ENCODE assay signal across 8 cellular contexts in genomic region chr19:49889687-49890348, GRCh38. TPM values are rescaled to one million over a fixed set of nuclear protein-coding genes. Genes with fewer than 3 reads are reported as not detected.
DNase-seq lines count a peak whose midpoint lies in the region; ATAC-seq and TF ChIP-seq lines count a peak whose summit lies in the region.

No MANE protein-coding gene starts in this region.

- no peak overlapping the region for H2AFZ ChIP-seq in OCI-LY1 (ENCODE audit: low read length)

- TF ChIP-seq CTCF in OCI-LY1 (IDR thresholded peaks at IDR 0.05; ENCODE audit: low read length) (peak; percentile 83), type B pancreatic cell (conservative IDR thresholded peaks at IDR 0.05) (peak; percentile 80)

- H3K36me3 Mint-ChIP-seq in type B pancreatic cell, result peaks cover 6% of the 10 kb centered on the region

- H3K4me1 Mint-ChIP-seq in type B pancreatic cell (ENCODE audit: unreplicated experiment), result peaks cover 8% of the 10 kb centered on the region

- no peaks in the 10 kb centered on the region for H3K9me2 ChIP-seq in OCI-LY1 (ENCODE audit: low read depth, low read length)

- H3F3A ChIP-seq in OCI-LY1 (ENCODE audit: insufficient read depth, low read length), result 0 out of 2 replicates have a peak, but pooled peaks cover 2% of the 10 kb centered on the region

- intact Hi-C loops in head of caudate nucleus (cut with DNase I) (no loop called here), posterior cingulate gyrus (cut with DNase I) (no loop called here)

- peaks cover 39% of the 10 kb centered on the region for H3K4me1 ChIP-seq in OCI-LY1 (ENCODE audit: insufficient read depth, low read length, severe bottlenecking)

- peaks cover 7% of the 10 kb centered on the region for H3K36me3 ChIP-seq in OCI-LY1 (ENCODE audit: insufficient read depth, low read length)

- peak overlapping the region; percentile 80 for H3K4me3 Mint-ChIP-seq in type B pancreatic cell

- H3K9me3 Mint-ChIP-seq in type B pancreatic cell, result no peaks in the 10 kb centered on the region

- peak overlapping the region; percentile 59; the same call in 1 of the 2 replicates for H3K9ac ChIP-seq in OCI-LY1 (ENCODE audit: low read length)

- no peaks in the 10 kb centered on the region for H3K9me3 ChIP-seq in OCI-LY1 (ENCODE audit: low read length)

- no peaks in the 10 kb centered on the region for H3K79me2 ChIP-seq in OCI-LY1 (ENCODE audit: insufficient read depth, low read length)

- peak overlapping the region; percentile 60 for H3K4me3 ChIP-seq in OCI-LY1 (ENCODE audit: low read depth, low read length, poor library complexity, severe bottlenecking)

- peak overlapping the region; percentile 86 for H3K4me2 ChIP-seq in OCI-LY1 (ENCODE audit: low read length)

- H3K27ac ChIP-seq in OCI-LY1 (ENCODE audit: low read depth, low read length, poor library complexity, severe bottlenecking), result peak overlapping the region; percentile 76

- ATAC-seq in GM18907 (IDR thresholded peaks at IDR 0.05; ENCODE audit: unreplicated experiment), result no peak

- peaks cover 15% of the 10 kb centered on the region for H3K27me3 Mint-ChIP-seq in type B pancreatic cell

- DNase-seq in GF-D8 (lab: John Stamatoyannopoulos, UW), result peak; percentile 19
- peak; percentile 29 to 63 (median 46) for DNase-seq in activated naive CD4-positive, alpha-beta T cell (lab: John Stamatoyannopoulos, UW)
- peak in 41 of 42 donors; percentile 33 to 85 (median 67) for DNase-seq in head of caudate nucleus
- peak in 9 of 10 donors; percentile 47 to 95 (median 69) for DNase-seq in posterior cingulate gyrus
- no peak for DNase-seq in type B pancreatic cell (ENCODE audit: extremely low spot score, unreplicated experiment)
- DNase-seq in NCI-H526 (lab: John Stamatoyannopoulos, UW), result no peak

- no peaks in the 10 kb centered on the region for H4K20me1 ChIP-seq in OCI-LY1 (ENCODE audit: insufficient read depth, low read length)

- H3K27me3 ChIP-seq in OCI-LY1 (ENCODE audit: insufficient read depth, low read length), result no peaks in the 10 kb centered on the region

- no peak overlapping the region for H3K27ac Mint-ChIP-seq in type B pancreatic cell

RNA-seq across cellular contexts. Expression of gene IL4I1, which starts 6.9 kb away (rescaled TPM):
- 0.58 and 0.74 TPM in 2 replicates for total RNA-seq in type B pancreatic cell (ENCODE audit: low replicate concordance)

RNA-seq across cellular contexts. Expression of gene TBC1D17, which starts 12.3 kb away (rescaled TPM):
- total RNA-seq in type B pancreatic cell (ENCODE audit: low replicate concordance), result 33.9 and 45.9 TPM in 2 replicates

RNA-seq across cellular contexts. Expression of gene AKT1S1, which starts 12.7 kb away (rescaled TPM):
- 35.8 and 40.1 TPM in 2 replicates for total RNA-seq in type B pancreatic cell (ENCODE audit: low replicate concordance)

RNA-seq across cellular contexts. Expression of gene PNKP, which starts 22.4 kb away (rescaled TPM):
- 72.3 and 125 TPM in 2 replicates for total RNA-seq in type B pancreatic cell (ENCODE audit: low replicate concordance)

RNA-seq across cellular contexts. Expression of gene PTOV1, which starts 38.9 kb away (rescaled TPM):
- 248 and 388 TPM in 2 replicates for total RNA-seq in type B pancreatic cell (ENCODE audit: low replicate concordance)

Comparison
In these comparisons a context has a peak if more than half of its experiments do, and no peak if none do; other contexts are left out.
1. DNase-seq: peak in GF-D8 (single experiment), activated naive CD4-positive, alpha-beta T cell (4 of 4), head of caudate nucleus (41 of 42) and posterior cingulate gyrus (9 of 10); none in type B pancreatic cell (single experiment) and NCI-H526 (0 of 2).